16 cellular contexts compared by ENCODE assay signal in genomic region chr12:102394200-102394599, GRCh38.
A peak's percentile ranks its signal among the peaks of the same experiment; 100 is the strongest.
DNase-seq lines count a peak whose midpoint lies in the region; FAIRE-seq and TF ChIP-seq lines count a peak whose summit lies in the region.
"Had no signal": no experiment of that assay in that cellular context is flagged by ENCODE, and none has a peak within 500 bp of the region (broad histone marks: within the 10 kb centered on the region; RNA-seq: fewer than 3 reads in every experiment).

No MANE protein-coding gene starts in this region.

- no peaks in the 10 kb centered on the region for H3K36me3 ChIP-seq in bronchial epithelial cell (ENCODE audit: control insufficient read depth, insufficient read depth, low read length)
- H3K36me3 ChIP-seq: BE2C had no signal

- intact Hi-C loops in lower leg skin (cut with DNase I; ENCODE audit: low total_unique reads), result no loop called here

- TF ChIP-seq POLR2A in GM12892 (IDR thresholded peaks at IDR 0.05; ENCODE audit: low read depth, low read length), result no peak
- TF ChIP-seq POLR2A in lower leg skin (IDR thresholded peaks at IDR 0.05), result no peak

- DNase-seq in NCI-H146 (lab: John Stamatoyannopoulos, UW) (peak; percentile 21), NCI-H146 treated with DMSO at 0.1 percent for 48 hours (lab: John Stamatoyannopoulos, UW; ENCODE audit: unreplicated experiment) (no peak), GM12892 (ENCODE audit: insufficient read length) (no peak), NCI-H345 treated with DMSO at 0.1 percent for 48 hours (lab: John Stamatoyannopoulos, UW; ENCODE audit: unreplicated experiment) (peak; percentile 21), bronchial epithelial cell (ENCODE audit: low read depth) (peak; percentile 7), lower leg skin (ENCODE audit: low spot score in 2 of 2) (no peak), NCI-H2196 treated with DMSO at 0.1 percent for 48 hours (lab: John Stamatoyannopoulos, UW; ENCODE audit: unreplicated experiment) (no peak)
- DNase-seq: BE2C; CD8-positive, alpha-beta T cell; COR-L47; DMS79; H7 had no signal

- peak; percentile 5 for FAIRE-seq in GM12892 (lab: Jason Lieb, UNC)
- no peak for FAIRE-seq in bronchial epithelial cell (lab: Jason Lieb, UNC)
- FAIRE-seq: A204.1, D721Med, GM12878 had no signal

- H3K4me3 ChIP-seq in bronchial epithelial cell (ENCODE audit: low read depth, low read length) (no peak overlapping the region), lower leg skin (ENCODE audit: low read depth, poor library complexity, severe bottlenecking) (no peak overlapping the region)
- H3K4me3 ChIP-seq: GM12878, GM23338 had no signal

- WGBS in lower leg skin, 2 donors, result 88 to 90% methylated on average over 1 of the region's 1 CpG

- no peaks in the 10 kb centered on the region for H3K27me3 ChIP-seq in bronchial epithelial cell (ENCODE audit: control insufficient read depth, insufficient read depth, low read length)
- H3K27me3 ChIP-seq: BE2C had no signal

- TF ChIP-seq CTCF in bronchial epithelial cell (IDR thresholded peaks at IDR 0.05; ENCODE audit: insufficient read depth, low read length, severe bottlenecking) (no peak), lower leg skin (IDR thresholded peaks at IDR 0.05) (no peak)

Comparison
In these comparisons a context has a peak if more than half of its experiments do, and no peak if none do; other contexts are left out.
1. DNase-seq: peak in NCI-H146 (single experiment), NCI-H345 treated with DMSO at 0.1 percent for 48 hours (single experiment) and bronchial epithelial cell (single experiment); none in NCI-H146 treated with DMSO at 0.1 percent for 48 hours (single experiment), GM12892 (single experiment), lower leg skin (0 of 2) and NCI-H2196 treated with DMSO at 0.1 percent for 48 hours (single experiment).